1 cellular context compared by ENCODE assay signal in the genomic region with DNA sequence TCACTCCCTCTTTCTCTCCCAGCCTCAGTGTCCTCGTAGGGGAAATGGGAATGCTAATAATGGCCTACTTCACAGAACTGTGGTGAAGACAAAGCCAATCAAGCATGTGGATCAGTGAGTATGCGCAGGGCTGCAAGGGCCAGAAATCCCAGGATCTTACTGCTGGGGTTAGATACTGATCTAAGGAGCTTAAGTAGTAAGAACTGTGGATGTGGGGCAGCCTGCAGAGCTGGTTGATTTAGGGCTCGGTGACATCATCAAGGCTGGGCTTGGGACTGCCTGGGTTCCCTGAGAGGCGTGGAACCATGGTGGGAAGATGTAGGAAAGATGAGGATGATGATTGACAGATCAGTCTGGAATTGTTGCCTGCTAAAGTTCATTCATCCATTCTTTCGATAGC.
A peak's percentile ranks its signal among the peaks of the same experiment; 100 is the strongest.
TF ChIP-seq lines count a peak whose summit lies in the region.

No MANE protein-coding gene starts in this region.

TF ChIP-seq in HepG2, 621 proteins besides CTCF, POLR2A, EP300 and RAD21 (continued from another document):
- TF ChIP-seq ZNF629 (CRISPR knock-in tag; conservative IDR thresholded peaks at IDR 0.05) (peak; percentile 38; the same call in 1 of the 2 replicates), ATF7 (IDR thresholded peaks at IDR 0.05) (peak; percentile 51; the same call in 1 of the 2 replicates), ATF7 (CRISPR knock-in tag; IDR thresholded peaks at IDR 0.05) (no peak), ZNF460 (CRISPR knock-in tag; IDR thresholded peaks at IDR 0.05; ENCODE audit: borderline replicate concordance) (no peak), REL (CRISPR knock-in tag; conservative IDR thresholded peaks at IDR 0.05) (no peak), AKNA (CRISPR knock-in tag; IDR thresholded peaks at IDR 0.05; ENCODE audit: borderline replicate concordance) (no peak)
